ENCODE assay signal across 1 cellular context in the genomic region with DNA sequence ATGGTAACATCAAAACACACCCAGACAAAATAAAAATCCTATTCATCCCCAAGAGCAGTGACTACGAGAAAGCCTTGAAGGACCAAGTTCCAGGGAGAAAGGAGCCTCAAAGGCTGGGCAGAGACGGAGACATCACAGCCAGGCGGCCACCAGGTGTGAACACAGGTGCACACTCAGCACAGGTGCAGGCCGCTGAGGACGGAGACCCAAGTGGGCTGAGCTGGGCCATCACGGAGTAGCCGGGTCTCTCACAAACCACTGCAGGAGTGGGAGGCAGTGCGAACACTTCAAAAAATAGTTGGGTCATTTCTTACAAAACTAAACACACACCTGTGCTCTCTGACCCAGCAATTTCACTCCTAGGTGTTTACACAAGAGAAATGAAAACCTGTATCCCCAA.
TF ChIP-seq lines count a peak whose summit lies in the region.

No MANE protein-coding gene starts in this region.

TF ChIP-seq in WTC11, 78 proteins besides CTCF, POLR2A, EP300 and RAD21 (continued from another document):
- TF ChIP-seq, protein P1, sequence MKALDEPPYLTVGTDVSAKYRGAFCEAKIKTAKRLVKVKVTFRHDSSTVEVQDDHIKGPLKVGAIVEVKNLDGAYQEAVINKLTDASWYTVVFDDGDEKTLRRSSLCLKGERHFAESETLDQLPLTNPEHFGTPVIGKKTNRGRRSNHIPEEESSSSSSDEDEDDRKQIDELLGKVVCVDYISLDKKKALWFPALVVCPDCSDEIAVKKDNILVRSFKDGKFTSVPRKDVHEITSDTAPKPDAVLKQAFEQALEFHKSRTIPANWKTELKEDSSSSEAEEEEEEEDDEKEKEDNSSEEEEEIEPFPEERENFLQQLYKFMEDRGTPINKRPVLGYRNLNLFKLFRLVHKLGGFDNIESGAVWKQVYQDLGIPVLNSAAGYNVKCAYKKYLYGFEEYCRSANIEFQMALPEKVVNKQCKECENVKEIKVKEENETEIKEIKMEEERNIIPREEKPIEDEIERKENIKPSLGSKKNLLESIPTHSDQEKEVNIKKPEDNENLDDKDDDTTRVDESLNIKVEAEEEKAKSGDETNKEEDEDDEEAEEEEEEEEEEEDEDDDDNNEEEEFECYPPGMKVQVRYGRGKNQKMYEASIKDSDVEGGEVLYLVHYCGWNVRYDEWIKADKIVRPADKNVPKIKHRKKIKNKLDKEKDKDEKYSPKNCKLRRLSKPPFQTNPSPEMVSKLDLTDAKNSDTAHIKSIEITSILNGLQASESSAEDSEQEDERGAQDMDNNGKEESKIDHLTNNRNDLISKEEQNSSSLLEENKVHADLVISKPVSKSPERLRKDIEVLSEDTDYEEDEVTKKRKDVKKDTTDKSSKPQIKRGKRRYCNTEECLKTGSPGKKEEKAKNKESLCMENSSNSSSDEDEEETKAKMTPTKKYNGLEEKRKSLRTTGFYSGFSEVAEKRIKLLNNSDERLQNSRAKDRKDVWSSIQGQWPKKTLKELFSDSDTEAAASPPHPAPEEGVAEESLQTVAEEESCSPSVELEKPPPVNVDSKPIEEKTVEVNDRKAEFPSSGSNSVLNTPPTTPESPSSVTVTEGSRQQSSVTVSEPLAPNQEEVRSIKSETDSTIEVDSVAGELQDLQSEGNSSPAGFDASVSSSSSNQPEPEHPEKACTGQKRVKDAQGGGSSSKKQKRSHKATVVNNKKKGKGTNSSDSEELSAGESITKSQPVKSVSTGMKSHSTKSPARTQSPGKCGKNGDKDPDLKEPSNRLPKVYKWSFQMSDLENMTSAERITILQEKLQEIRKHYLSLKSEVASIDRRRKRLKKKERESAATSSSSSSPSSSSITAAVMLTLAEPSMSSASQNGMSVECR (CRISPR knock-in tag; IDR thresholded peaks at IDR 0.05; ENCODE audit: borderline replicate concordance): no peak
